ENCODE assay signal across 4 cellular contexts in genomic region chr6:158350731-158351130, GRCh38. TPM values are rescaled to one million over a fixed set of nuclear protein-coding genes. Genes with fewer than 3 reads are reported as not detected.
DNase-seq lines count a peak whose midpoint lies in the region; ATAC-seq, FAIRE-seq and TF ChIP-seq lines count a peak whose summit lies in the region.
"Not testable (repeated sequence)": the region's sequence is repeated elsewhere in the genome, so short reads cannot be mapped to it uniquely, and the experiment has no call there.

No MANE protein-coding gene starts in this region.

- H3K4me1 Mint-ChIP-seq in activated T-cell treated with anti-CD3 and anti-CD28 coated beads, Interleukin-2, amount 50 U/mL, for 24 hours (ENCODE audit: low read depth); glutamatergic neuron (ENCODE audit: low read depth, unreplicated experiment): not testable (repeated sequence)

- H3K9me3 Mint-ChIP-seq in activated T-cell treated with anti-CD3 and anti-CD28 coated beads, Interleukin-2, amount 50 U/mL, for 24 hours = not testable (repeated sequence)
- peaks cover 31% of the 10 kb centered on the region for H3K9me3 Mint-ChIP-seq in glutamatergic neuron (ENCODE audit: unreplicated experiment)

- intact Hi-C loops in HepG2 (cut with micrococcal nuclease; ENCODE audit: unreplicated experiment); psoas muscle (cut with DNase I): not testable (repeated sequence)

- not testable (repeated sequence) for DNase-seq in activated T-cell treated with anti-CD3 and anti-CD28 coated beads, Interleukin-2, amount 50 U/mL, for 24 hours; glutamatergic neuron; HepG2 (ENCODE audit: low spot score); psoas muscle

- not testable (repeated sequence) for H3K36me3 ChIP-seq in HepG2 (replicated peaks in 1 of 2; ENCODE audit: control insufficient read depth in 1 of 2, insufficient read depth in 2 of 2, low read length in 2 of 2); psoas muscle (ENCODE audit: insufficient read depth in 1 of 2, low read depth in 1 of 2)

- not testable (repeated sequence) for H3K4me2 ChIP-seq in HepG2 (ENCODE audit: low read depth, low read length)

- in situ Hi-C loops in HepG2 (cut with HindIII; ENCODE audit: extremely low pct_ligation_motif_present, low pct_unique_long_range_greater_than_20kb) = not testable (repeated sequence)

- not testable (repeated sequence) for H3K27me3 Mint-ChIP-seq in activated T-cell treated with anti-CD3 and anti-CD28 coated beads, Interleukin-2, amount 50 U/mL, for 24 hours
- H3K27me3 Mint-ChIP-seq in glutamatergic neuron (ENCODE audit: unreplicated experiment) = peaks cover 13% of the 10 kb centered on the region

- not testable (repeated sequence) for H3K9me3 ChIP-seq in HepG2 (ENCODE audit: low read length); psoas muscle

- not testable (repeated sequence) for FAIRE-seq in HepG2 (lab: Jason Lieb, UNC)

- H3K4me3 ChIP-seq in HepG2 (replicated peaks in 1 of 3; ENCODE audit: insufficient read depth in 1 of 3, low read depth in 2 of 3, low read length in 3 of 3); psoas muscle: not testable (repeated sequence)

- 95% methylated on average over 7 of the region's 7 CpGs for whole genome bisulfite sequencing in HepG2 (ENCODE audit: low lambda C conversion rate)
- WGBS in psoas muscle, 3 donors = 35 to 77% (median 39%) methylated on average over 7 of the region's 7 CpGs

- ATAC-seq in HepG2 = not testable (repeated sequence)
- ATAC-seq in psoas muscle = peak in 3 of 4 donors; percentile 32 to 64 (median 45)

- H3K27ac Mint-ChIP-seq in activated T-cell treated with anti-CD3 and anti-CD28 coated beads, Interleukin-2, amount 50 U/mL, for 24 hours = peak overlapping the region; percentile 33
- H3K27ac Mint-ChIP-seq in glutamatergic neuron (ENCODE audit: unreplicated experiment) = peak overlapping the region; percentile 38

- POLR2A ChIA-PET in HepG2 (lab: Yijun Ruan, JAX) = not testable (repeated sequence)

- TF ChIP-seq CTCF in glutamatergic neuron (IDR thresholded peaks at IDR 0.05; ENCODE audit: partially characterized antibody, unreplicated experiment); HepG2 (CRISPR knock-in tag; IDR thresholded peaks at IDR 0.05); psoas muscle (IDR thresholded peaks at IDR 0.05): not testable (repeated sequence)

- H3K27ac ChIP-seq in HepG2 (ENCODE audit: extremely low read length, insufficient read depth, low read length); psoas muscle: not testable (repeated sequence)

- not testable (repeated sequence) for TF ChIP-seq RAD21 in HepG2 (CRISPR knock-in tag; IDR thresholded peaks at IDR 0.05)

- H3K4me3 Mint-ChIP-seq in activated T-cell treated with anti-CD3 and anti-CD28 coated beads, Interleukin-2, amount 50 U/mL, for 24 hours; glutamatergic neuron (ENCODE audit: unreplicated experiment): not testable (repeated sequence)

- CTCF ChIA-PET in HepG2 (lab: Yijun Ruan, JAX; ENCODE audit: low intra/inter-chr PET ratio, low total read pairs) = not testable (repeated sequence)

- not testable (repeated sequence) for H3K27me3 ChIP-seq in HepG2 (ENCODE audit: control insufficient read depth in 1 of 2, insufficient read depth in 2 of 2, low read length in 2 of 2); psoas muscle (ENCODE audit: insufficient read depth in 3 of 3, low read length in 2 of 3)

- H2AFZ ChIP-seq in HepG2 (ENCODE audit: low read length) = not testable (repeated sequence)

- peaks cover 34% of the 10 kb centered on the region for H3K79me2 ChIP-seq in HepG2 (ENCODE audit: insufficient read depth, low read length)

- H3K36me3 Mint-ChIP-seq in activated T-cell treated with anti-CD3 and anti-CD28 coated beads, Interleukin-2, amount 50 U/mL, for 24 hours (ENCODE audit: low read depth) = peaks cover 27% of the 10 kb centered on the region
- H3K36me3 Mint-ChIP-seq in glutamatergic neuron (ENCODE audit: unreplicated experiment) = peaks cover 26% of the 10 kb centered on the region

- TF ChIP-seq POLR2A in HepG2 (IDR thresholded peaks at IDR 0.05; ENCODE audit: insufficient read depth in 1 of 2, low read depth in 2 of 2, low read length in 2 of 2) = not testable (repeated sequence)

- H4K20me1 ChIP-seq in HepG2 (ENCODE audit: insufficient read depth, low read length) = not testable (repeated sequence)

- not testable (repeated sequence) for BruUV-seq in HepG2 (replicated peaks; lab: Mats Ljungman, UMichigan)

- H3K4me1 ChIP-seq in HepG2 (ENCODE audit: insufficient read depth, low read length) = not testable (repeated sequence)
- H3K4me1 ChIP-seq in psoas muscle = peaks cover 12% of the 10 kb centered on the region

- TF ChIP-seq EP300 in HepG2 (IDR thresholded peaks at IDR 0.05; ENCODE audit: low read depth in 2 of 2, low read length in 2 of 2); HepG2 (CRISPR knock-in tag; IDR thresholded peaks at IDR 0.05; ENCODE audit: borderline replicate concordance): not testable (repeated sequence)

- not testable (repeated sequence) for H3K9ac ChIP-seq in HepG2 (ENCODE audit: insufficient read depth, low read depth, low read length)

TF ChIP-seq in HepG2, 621 proteins besides CTCF, POLR2A, EP300 and RAD21:
- peak; percentile 67 for TF ChIP-seq ZNF121 (CRISPR knock-in tag; IDR thresholded peaks at IDR 0.05)

RNA-seq across cellular contexts. Expression of gene TULP4, which starts 38.5 kb away (rescaled TPM):
- total RNA-seq in glutamatergic neuron (ENCODE audit: unreplicated experiment) (406 TPM), HepG2 (2016; rRNA removed; fragmentation: Illumina TruSeq; extraction: Trizol) (122 and 143 TPM in 2 replicates), psoas muscle (100 to 1,000 TPM in 1 of 4 donors, 10 to 100 TPM in 3; 63.2 to 103 (median 78.3) TPM)
- 244 and 275 TPM in 2 replicates for total RNA-seq in HepG2 (2016; cell fraction: cytosol; rRNA removed; fragmentation: Illumina TruSeq; extraction: Trizol; ENCODE audit: low read depth)
- total RNA-seq in HepG2 (2016; cell fraction: insoluble cytoplasmic fraction; rRNA removed; fragmentation: Illumina TruSeq; extraction: Trizol) = 121 and 124 TPM in 2 replicates
- total RNA-seq in HepG2 (2016; cell fraction: membrane; rRNA removed; fragmentation: Illumina TruSeq; extraction: Trizol) = 358 and 486 TPM in 2 replicates
- 96.8 and 105 TPM in 2 replicates for total RNA-seq in HepG2 (2016; cell fraction: nucleus; rRNA removed; fragmentation: Illumina TruSeq; extraction: Trizol)
- polyA plus RNA-seq in HepG2 (2011; rRNA removed) (19.1 and 21.1 TPM in 2 replicates), psoas muscle (10 to 100 TPM in 1 of 3 donors, 1 to 10 TPM in 2; 2.2 to 23.2 (median 3.7) TPM)
- 9.7 and 14.3 TPM in 2 replicates for polyA plus RNA-seq in HepG2 (2011; cell fraction: cytosol; rRNA removed)
- polyA plus RNA-seq in HepG2 (2011; cell fraction: nucleus; rRNA removed) = 37.4 and 38.9 TPM in 2 replicates
- 13.6 and 14.1 TPM in 2 replicates for polyA plus RNA-seq in HepG2 (2012)
- 1.3 and 1.7 TPM in 2 replicates for polyA plus RNA-seq in HepG2 (2016; cell fraction: cytosol; fragmentation: Illumina TruSeq; extraction: Trizol; ENCODE audit: low read depth)
- 8.7 and 9.3 TPM in 2 replicates for polyA plus RNA-seq in HepG2 (2016; cell fraction: insoluble cytoplasmic fraction; fragmentation: Illumina TruSeq; extraction: Trizol; ENCODE audit: low read depth)
- polyA plus RNA-seq in HepG2 (2016; cell fraction: membrane; fragmentation: Illumina TruSeq; extraction: Trizol; ENCODE audit: low read depth) = 2.5 and 3.1 TPM in 2 replicates
- polyA plus RNA-seq in HepG2 (2016; cell fraction: nucleus; fragmentation: Illumina TruSeq; extraction: Trizol; ENCODE audit: insufficient read depth, low read depth) = 17.9 and 19.4 TPM in 2 replicates
- 41.3 and 139 TPM in 2 replicates for polyA minus RNA-seq in HepG2 (2011; rRNA and poly(A)+ RNA removed; ENCODE audit: low replicate concordance)
- polyA minus RNA-seq in HepG2 (2011; cell fraction: cytosol; rRNA and poly(A)+ RNA removed) = 105 and 136 TPM in 2 replicates
- polyA minus RNA-seq in HepG2 (2011; cell fraction: nucleus; rRNA and poly(A)+ RNA removed) = 153 and 181 TPM in 2 replicates
